In the genomic region with DNA sequence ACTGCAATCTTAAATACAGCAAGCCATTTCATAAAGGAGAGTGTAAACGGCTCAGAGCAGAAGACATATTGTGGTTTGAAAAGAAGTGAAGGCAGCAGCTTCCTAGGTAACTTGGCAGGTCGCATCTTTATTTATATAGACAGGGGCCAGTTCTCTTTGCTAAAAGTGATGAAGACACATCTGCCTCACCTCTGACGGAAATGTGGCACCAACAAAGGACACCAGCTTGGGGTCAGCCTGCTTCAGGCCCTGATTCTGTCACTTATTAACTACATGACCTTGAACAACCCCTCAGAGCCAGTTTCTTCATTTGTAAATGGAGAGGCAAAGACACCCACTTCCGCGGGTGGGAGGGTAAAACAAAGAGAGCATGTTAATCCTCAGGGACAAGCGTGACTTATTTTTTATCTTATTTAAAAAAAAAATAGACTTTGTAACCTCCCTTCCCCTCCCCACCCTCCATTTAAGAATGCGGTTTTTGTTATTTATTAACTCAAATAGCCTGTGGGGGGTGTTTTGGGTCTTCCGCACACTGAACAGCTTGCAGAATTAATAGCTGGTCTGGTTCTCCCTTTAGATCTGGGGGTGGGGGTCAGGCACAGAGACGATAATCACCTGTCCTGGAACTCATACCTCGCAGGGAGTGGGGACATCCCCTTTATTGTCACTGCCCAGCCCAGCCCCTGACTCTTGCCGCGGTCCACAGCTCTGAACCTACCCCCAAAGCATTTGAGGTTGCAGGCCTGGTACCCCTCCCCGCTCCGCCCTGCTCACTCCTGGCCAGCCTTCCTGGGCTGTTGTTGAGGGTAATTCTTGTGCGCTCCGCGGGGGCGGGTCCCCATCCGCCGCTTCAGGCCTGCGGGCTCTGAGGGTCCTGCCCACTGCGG, we compare ENCODE assay signal across 1 cellular context.
A peak's percentile ranks its signal among the peaks of the same experiment; 100 is the strongest.
TF ChIP-seq lines count a peak whose summit lies in the region.

No MANE protein-coding gene starts in this region.

TF ChIP-seq in A549, 52 proteins besides CTCF, POLR2A, EP300 and RAD21 (continued from another document):
- TF ChIP-seq HOXB5 (CRISPR knock-in tag; IDR thresholded peaks at IDR 0.05) (0 out of 2 replicates have a peak, but pooled peaks have one; percentile 29), TFCP2L1 (CRISPR knock-in tag; IDR thresholded peaks at IDR 0.05) (0 out of 2 replicates have a peak, but pooled peaks have one; percentile 22), JUNB (IDR thresholded peaks at IDR 0.05) (peak; percentile 96), HEYL (CRISPR knock-in tag; IDR thresholded peaks at IDR 0.05) (no peak), CHD2 (IDR thresholded peaks at IDR 0.05; ENCODE audit: low read length, partially characterized antibody) (peak; percentile 46), ESRRA (IDR thresholded peaks at IDR 0.05; ENCODE audit: borderline replicate concordance, low read length) (peak; percentile 94), NFE2L2 (conservative IDR thresholded peaks at IDR 0.05; ENCODE audit: low read length) (no peak), MAZ (IDR thresholded peaks at IDR 0.05; ENCODE audit: borderline replicate concordance, low read depth, low read length) (0 out of 2 replicates have a peak, but pooled peaks have one; percentile 46), HOXB13 (CRISPR knock-in tag; IDR thresholded peaks at IDR 0.05; ENCODE audit: low read depth) (peak; percentile 42; the same call in 1 of the 2 replicates), JUN (IDR thresholded peaks at IDR 0.05) (peak; percentile 99), CEBPB (IDR thresholded peaks at IDR 0.05) (peak; percentile 87 to 90), FOSL2 (IDR thresholded peaks at IDR 0.05) (peak; percentile 71), FOSL2 (CRISPR knock-in tag; IDR thresholded peaks at IDR 0.05) (peak; percentile 61; the same call in 1 of the 2 replicates)
- TF ChIP-seq, protein P1, sequence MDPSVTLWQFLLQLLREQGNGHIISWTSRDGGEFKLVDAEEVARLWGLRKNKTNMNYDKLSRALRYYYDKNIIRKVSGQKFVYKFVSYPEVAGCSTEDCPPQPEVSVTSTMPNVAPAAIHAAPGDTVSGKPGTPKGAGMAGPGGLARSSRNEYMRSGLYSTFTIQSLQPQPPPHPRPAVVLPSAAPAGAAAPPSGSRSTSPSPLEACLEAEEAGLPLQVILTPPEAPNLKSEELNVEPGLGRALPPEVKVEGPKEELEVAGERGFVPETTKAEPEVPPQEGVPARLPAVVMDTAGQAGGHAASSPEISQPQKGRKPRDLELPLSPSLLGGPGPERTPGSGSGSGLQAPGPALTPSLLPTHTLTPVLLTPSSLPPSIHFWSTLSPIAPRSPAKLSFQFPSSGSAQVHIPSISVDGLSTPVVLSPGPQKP (IDR thresholded peaks at IDR 0.05; ENCODE audit: low read depth, low read length), result no peak
- TF ChIP-seq, protein P2, sequence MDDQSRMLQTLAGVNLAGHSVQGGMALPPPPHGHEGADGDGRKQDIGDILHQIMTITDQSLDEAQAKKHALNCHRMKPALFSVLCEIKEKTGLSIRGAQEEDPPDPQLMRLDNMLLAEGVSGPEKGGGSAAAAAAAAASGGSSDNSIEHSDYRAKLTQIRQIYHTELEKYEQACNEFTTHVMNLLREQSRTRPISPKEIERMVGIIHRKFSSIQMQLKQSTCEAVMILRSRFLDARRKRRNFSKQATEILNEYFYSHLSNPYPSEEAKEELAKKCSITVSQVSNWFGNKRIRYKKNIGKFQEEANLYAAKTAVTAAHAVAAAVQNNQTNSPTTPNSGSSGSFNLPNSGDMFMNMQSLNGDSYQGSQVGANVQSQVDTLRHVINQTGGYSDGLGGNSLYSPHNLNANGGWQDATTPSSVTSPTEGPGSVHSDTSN (IDR thresholded peaks at IDR 0.05), result peak; percentile 65
- TF ChIP-seq, protein P3, sequence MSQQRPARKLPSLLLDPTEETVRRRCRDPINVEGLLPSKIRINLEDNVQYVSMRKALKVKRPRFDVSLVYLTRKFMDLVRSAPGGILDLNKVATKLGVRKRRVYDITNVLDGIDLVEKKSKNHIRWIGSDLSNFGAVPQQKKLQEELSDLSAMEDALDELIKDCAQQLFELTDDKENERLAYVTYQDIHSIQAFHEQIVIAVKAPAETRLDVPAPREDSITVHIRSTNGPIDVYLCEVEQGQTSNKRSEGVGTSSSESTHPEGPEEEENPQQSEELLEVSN (IDR thresholded peaks at IDR 0.05; ENCODE audit: borderline replicate concordance, low read depth), result 0 out of 2 replicates have a peak, but pooled peaks have one; percentile 22
- TF ChIP-seq, protein P4, sequence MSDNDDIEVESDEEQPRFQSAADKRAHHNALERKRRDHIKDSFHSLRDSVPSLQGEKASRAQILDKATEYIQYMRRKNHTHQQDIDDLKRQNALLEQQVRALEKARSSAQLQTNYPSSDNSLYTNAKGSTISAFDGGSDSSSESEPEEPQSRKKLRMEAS (IDR thresholded peaks at IDR 0.05), result peak; percentile 79
- TF ChIP-seq, protein P5, sequence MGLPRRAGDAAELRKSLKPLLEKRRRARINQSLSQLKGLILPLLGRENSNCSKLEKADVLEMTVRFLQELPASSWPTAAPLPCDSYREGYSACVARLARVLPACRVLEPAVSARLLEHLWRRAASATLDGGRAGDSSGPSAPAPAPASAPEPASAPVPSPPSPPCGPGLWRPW (IDR thresholded peaks at IDR 0.05), result peak; percentile 77
- TF ChIP-seq, protein P6, sequence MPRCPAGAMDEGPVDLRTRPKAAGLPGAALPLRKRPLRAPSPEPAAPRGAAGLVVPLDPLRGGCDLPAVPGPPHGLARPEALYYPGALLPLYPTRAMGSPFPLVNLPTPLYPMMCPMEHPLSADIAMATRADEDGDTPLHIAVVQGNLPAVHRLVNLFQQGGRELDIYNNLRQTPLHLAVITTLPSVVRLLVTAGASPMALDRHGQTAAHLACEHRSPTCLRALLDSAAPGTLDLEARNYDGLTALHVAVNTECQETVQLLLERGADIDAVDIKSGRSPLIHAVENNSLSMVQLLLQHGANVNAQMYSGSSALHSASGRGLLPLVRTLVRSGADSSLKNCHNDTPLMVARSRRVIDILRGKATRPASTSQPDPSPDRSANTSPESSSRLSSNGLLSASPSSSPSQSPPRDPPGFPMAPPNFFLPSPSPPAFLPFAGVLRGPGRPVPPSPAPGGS (IDR thresholded peaks at IDR 0.05), result peak; percentile 98
